ENCODE assay signal across 1 cellular context in the genomic region with DNA sequence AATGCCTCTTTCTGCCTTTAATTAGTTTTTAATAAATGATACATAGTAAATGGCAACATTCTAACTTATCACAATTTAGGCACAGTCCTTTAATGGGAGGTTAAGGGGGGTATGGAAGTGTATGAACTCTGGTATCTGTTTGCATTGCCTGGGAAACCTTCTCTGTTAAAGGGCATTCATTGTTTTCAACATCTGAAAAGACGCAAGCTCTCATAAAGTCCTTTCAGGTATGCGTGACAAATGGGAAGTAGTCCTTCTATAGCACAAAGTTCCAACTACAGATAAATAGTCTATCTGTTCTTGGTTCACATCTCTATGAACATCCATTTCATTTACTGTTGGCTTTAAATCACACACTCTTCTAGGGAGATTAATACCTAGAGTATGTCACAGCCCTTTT.
A peak's percentile ranks its signal among the peaks of the same experiment; 100 is the strongest.
TF ChIP-seq lines count a peak whose summit lies in the region.

No MANE protein-coding gene starts in this region.

TF ChIP-seq in HepG2, 621 proteins besides CTCF, POLR2A, EP300 and RAD21 (continued from another document):
- TF ChIP-seq, protein P1, sequence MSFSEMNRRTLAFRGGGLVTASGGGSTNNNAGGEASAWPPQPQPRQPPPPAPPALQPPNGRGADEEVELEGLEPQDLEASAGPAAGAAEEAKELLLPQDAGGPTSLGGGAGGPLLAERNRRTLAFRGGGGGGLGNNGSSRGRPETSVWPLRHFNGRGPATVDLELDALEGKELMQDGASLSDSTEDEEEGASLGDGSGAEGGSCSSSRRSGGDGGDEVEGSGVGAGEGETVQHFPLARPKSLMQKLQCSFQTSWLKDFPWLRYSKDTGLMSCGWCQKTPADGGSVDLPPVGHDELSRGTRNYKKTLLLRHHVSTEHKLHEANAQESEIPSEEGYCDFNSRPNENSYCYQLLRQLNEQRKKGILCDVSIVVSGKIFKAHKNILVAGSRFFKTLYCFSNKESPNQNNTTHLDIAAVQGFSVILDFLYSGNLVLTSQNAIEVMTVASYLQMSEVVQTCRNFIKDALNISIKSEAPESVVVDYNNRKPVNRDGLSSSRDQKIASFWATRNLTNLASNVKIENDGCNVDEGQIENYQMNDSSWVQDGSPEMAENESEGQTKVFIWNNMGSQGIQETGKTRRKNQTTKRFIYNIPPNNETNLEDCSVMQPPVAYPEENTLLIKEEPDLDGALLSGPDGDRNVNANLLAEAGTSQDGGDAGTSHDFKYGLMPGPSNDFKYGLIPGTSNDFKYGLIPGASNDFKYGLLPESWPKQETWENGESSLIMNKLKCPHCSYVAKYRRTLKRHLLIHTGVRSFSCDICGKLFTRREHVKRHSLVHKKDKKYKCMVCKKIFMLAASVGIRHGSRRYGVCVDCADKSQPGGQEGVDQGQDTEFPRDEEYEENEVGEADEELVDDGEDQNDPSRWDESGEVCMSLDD (CRISPR knock-in tag; IDR thresholded peaks at IDR 0.05; ENCODE audit: borderline replicate concordance), result no peak
- TF ChIP-seq, protein P2, sequence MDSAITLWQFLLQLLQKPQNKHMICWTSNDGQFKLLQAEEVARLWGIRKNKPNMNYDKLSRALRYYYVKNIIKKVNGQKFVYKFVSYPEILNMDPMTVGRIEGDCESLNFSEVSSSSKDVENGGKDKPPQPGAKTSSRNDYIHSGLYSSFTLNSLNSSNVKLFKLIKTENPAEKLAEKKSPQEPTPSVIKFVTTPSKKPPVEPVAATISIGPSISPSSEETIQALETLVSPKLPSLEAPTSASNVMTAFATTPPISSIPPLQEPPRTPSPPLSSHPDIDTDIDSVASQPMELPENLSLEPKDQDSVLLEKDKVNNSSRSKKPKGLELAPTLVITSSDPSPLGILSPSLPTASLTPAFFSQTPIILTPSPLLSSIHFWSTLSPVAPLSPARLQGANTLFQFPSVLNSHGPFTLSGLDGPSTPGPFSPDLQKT (CRISPR knock-in tag; IDR thresholded peaks at IDR 0.05; ENCODE audit: borderline replicate concordance), result no peak
- TF ChIP-seq NR1H2 (CRISPR knock-in tag; IDR thresholded peaks at IDR 0.05; ENCODE audit: borderline replicate concordance, low read depth) (no peak), RCOR2 (CRISPR knock-in tag; IDR thresholded peaks at IDR 0.05) (peak; percentile 81), ELF3 (CRISPR knock-in tag; IDR thresholded peaks at IDR 0.05) (peak; percentile 49; the same call in 1 of the 2 replicates), FOXA3 (CRISPR knock-in tag; IDR thresholded peaks at IDR 0.05) (peak; percentile 51; the same call in 1 of the 2 replicates), ZNF720 (CRISPR knock-in tag; IDR thresholded peaks at IDR 0.05) (no peak), POLR2G (IDR thresholded peaks at IDR 0.05; ENCODE audit: low read depth, low read length) (no peak), SP2 (CRISPR knock-in tag; IDR thresholded peaks at IDR 0.05) (no peak), FOXP1 (IDR thresholded peaks at IDR 0.05) (no peak), FOXP1 (CRISPR knock-in tag; IDR thresholded peaks at IDR 0.05) (0 out of 2 replicates have a peak, but pooled peaks have one; percentile 25), NR2F6 (IDR thresholded peaks at IDR 0.05) (0 out of 2 replicates have a peak, but pooled peaks have one; percentile 22), NR2F6 (CRISPR knock-in tag; IDR thresholded peaks at IDR 0.05) (peak; percentile 47; the same call in 1 of the 2 replicates), HDAC2 (CRISPR knock-in tag; IDR thresholded peaks at IDR 0.05) (no peak), SALL1 (CRISPR knock-in tag; IDR thresholded peaks at IDR 0.05) (peak; percentile 32; the same call in 1 of the 2 replicates), ZNF12 (CRISPR knock-in tag; IDR thresholded peaks at IDR 0.05) (no peak), NCOR1 (IDR thresholded peaks at IDR 0.05; ENCODE audit: borderline replicate concordance, low read length) (peak; percentile 81; the same call in 1 of the 2 replicates), CEBPG (CRISPR knock-in tag; IDR thresholded peaks at IDR 0.05) (peak; percentile 49), KAT8 (CRISPR knock-in tag; IDR thresholded peaks at IDR 0.05) (peak; percentile 50; the same call in 1 of the 2 replicates), MXD4 (CRISPR knock-in tag; IDR thresholded peaks at IDR 0.05) (no peak), CREB1 (IDR thresholded peaks at IDR 0.05) (no peak), CREB1 (CRISPR knock-in tag; IDR thresholded peaks at IDR 0.05) (peak; percentile 58; the same call in 1 of the 2 replicates), ZSCAN25 (CRISPR knock-in tag; IDR thresholded peaks at IDR 0.05) (no peak), SP4 (CRISPR knock-in tag; IDR thresholded peaks at IDR 0.05) (no peak), ZNF816 (CRISPR knock-in tag; IDR thresholded peaks at IDR 0.05; ENCODE audit: borderline replicate concordance) (no peak), FLYWCH1 (CRISPR knock-in tag; IDR thresholded peaks at IDR 0.05) (no peak), TP53 (CRISPR knock-in tag; conservative IDR thresholded peaks at IDR 0.05) (no peak), MIXL1 (CRISPR knock-in tag; IDR thresholded peaks at IDR 0.05) (0 out of 2 replicates have a peak, but pooled peaks have one; percentile 45), IKZF4 (CRISPR knock-in tag; IDR thresholded peaks at IDR 0.05; ENCODE audit: borderline replicate concordance, low read depth, not compliant biosample characterization) (no peak), GATAD2A (CRISPR knock-in tag; IDR thresholded peaks at IDR 0.05) (peak; percentile 58), ZNF484 (CRISPR knock-in tag; IDR thresholded peaks at IDR 0.05; ENCODE audit: borderline replicate concordance, low read depth) (no peak), HMG20A (CRISPR knock-in tag; IDR thresholded peaks at IDR 0.05; ENCODE audit: borderline replicate concordance) (peak; percentile 49; the same call in 1 of the 2 replicates), SIN3A (IDR thresholded peaks at IDR 0.05; ENCODE audit: borderline replicate concordance, low read depth, low read length) (no peak)
- TF ChIP-seq, protein P3, sequence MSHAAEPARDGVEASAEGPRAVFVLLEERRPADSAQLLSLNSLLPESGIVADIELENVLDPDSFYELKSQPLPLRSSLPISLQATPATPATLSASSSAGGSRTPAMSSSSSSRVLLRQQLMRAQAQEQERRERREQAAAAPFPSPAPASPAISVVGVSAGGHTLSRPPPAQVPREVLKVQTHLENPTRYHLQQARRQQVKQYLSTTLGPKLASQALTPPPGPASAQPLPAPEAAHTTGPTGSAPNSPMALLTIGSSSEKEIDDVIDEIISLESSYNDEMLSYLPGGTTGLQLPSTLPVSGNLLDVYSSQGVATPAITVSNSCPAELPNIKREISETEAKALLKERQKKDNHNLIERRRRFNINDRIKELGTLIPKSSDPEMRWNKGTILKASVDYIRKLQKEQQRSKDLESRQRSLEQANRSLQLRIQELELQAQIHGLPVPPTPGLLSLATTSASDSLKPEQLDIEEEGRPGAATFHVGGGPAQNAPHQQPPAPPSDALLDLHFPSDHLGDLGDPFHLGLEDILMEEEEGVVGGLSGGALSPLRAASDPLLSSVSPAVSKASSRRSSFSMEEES (CRISPR knock-in tag; IDR thresholded peaks at IDR 0.05), result no peak; the same call in 1 of the 2 replicates
- TF ChIP-seq, protein P4, sequence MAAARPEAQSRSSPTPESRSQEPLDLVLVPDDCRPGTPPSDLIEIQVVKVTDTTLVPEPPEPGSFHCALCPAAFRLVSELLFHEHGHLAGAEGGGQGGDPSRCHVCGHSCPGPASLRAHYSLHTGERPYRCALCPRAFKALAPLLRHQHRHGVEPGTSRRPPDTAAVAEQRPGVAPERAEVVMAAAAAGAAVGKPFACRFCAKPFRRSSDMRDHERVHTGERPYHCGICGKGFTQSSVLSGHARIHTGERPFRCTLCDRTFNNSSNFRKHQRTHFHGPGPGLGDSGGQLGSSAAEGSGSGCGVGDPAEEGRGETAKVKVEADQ (CRISPR knock-in tag; IDR thresholded peaks at IDR 0.05; ENCODE audit: borderline replicate concordance), result no peak
- TF ChIP-seq, protein P5, sequence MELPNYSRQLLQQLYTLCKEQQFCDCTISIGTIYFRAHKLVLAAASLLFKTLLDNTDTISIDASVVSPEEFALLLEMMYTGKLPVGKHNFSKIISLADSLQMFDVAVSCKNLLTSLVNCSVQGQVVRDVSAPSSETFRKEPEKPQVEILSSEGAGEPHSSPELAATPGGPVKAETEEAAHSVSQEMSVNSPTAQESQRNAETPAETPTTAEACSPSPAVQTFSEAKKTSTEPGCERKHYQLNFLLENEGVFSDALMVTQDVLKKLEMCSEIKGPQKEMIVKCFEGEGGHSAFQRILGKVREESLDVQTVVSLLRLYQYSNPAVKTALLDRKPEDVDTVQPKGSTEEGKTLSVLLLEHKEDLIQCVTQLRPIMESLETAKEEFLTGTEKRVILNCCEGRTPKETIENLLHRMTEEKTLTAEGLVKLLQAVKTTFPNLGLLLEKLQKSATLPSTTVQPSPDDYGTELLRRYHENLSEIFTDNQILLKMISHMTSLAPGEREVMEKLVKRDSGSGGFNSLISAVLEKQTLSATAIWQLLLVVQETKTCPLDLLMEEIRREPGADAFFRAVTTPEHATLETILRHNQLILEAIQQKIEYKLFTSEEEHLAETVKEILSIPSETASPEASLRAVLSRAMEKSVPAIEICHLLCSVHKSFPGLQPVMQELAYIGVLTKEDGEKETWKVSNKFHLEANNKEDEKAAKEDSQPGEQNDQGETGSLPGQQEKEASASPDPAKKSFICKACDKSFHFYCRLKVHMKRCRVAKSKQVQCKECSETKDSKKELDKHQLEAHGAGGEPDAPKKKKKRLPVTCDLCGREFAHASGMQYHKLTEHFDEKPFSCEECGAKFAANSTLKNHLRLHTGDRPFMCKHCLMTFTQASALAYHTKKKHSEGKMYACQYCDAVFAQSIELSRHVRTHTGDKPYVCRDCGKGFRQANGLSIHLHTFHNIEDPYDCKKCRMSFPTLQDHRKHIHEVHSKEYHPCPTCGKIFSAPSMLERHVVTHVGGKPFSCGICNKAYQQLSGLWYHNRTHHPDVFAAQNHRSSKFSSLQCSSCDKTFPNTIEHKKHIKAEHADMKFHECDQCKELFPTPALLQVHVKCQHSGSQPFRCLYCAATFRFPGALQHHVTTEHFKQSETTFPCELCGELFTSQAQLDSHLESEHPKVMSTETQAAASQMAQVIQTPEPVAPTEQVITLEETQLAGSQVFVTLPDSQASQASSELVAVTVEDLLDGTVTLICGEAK (IDR thresholded peaks at IDR 0.05), result no peak
- TF ChIP-seq, protein P5 (CRISPR knock-in tag; IDR thresholded peaks at IDR 0.05), result no peak
- TF ChIP-seq, protein P6, sequence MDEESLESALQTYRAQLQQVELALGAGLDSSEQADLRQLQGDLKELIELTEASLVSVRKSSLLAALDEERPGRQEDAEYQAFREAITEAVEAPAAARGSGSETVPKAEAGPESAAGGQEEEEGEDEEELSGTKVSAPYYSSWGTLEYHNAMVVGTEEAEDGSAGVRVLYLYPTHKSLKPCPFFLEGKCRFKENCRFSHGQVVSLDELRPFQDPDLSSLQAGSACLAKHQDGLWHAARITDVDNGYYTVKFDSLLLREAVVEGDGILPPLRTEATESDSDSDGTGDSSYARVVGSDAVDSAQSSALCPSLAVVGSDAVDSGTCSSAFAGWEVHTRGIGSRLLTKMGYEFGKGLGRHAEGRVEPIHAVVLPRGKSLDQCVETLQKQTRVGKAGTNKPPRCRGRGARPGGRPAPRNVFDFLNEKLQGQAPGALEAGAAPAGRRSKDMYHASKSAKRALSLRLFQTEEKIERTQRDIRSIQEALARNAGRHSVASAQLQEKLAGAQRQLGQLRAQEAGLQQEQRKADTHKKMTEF (CRISPR knock-in tag; IDR thresholded peaks at IDR 0.05), result 0 out of 2 replicates have a peak, but pooled peaks have one; percentile 48
- TF ChIP-seq, protein P7, sequence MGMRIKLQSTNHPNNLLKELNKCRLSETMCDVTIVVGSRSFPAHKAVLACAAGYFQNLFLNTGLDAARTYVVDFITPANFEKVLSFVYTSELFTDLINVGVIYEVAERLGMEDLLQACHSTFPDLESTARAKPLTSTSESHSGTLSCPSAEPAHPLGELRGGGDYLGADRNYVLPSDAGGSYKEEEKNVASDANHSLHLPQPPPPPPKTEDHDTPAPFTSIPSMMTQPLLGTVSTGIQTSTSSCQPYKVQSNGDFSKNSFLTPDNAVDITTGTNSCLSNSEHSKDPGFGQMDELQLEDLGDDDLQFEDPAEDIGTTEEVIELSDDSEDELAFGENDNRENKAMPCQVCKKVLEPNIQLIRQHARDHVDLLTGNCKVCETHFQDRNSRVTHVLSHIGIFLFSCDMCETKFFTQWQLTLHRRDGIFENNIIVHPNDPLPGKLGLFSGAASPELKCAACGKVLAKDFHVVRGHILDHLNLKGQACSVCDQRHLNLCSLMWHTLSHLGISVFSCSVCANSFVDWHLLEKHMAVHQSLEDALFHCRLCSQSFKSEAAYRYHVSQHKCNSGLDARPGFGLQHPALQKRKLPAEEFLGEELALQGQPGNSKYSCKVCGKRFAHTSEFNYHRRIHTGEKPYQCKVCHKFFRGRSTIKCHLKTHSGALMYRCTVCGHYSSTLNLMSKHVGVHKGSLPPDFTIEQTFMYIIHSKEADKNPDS (CRISPR knock-in tag; IDR thresholded peaks at IDR 0.05), result no peak
- TF ChIP-seq, protein P8, sequence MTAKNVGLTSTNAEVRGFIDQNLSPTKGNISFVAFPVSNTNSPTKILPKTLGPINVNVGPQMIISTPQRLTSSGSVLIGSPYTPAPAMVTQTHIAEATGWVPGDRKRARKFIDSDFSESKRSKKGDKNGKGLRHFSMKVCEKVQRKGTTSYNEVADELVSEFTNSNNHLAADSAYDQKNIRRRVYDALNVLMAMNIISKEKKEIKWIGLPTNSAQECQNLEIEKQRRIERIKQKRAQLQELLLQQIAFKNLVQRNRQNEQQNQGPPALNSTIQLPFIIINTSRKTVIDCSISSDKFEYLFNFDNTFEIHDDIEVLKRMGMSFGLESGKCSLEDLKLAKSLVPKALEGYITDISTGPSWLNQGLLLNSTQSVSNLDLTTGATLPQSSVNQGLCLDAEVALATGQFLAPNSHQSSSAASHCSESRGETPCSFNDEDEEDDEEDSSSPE (CRISPR knock-in tag; IDR thresholded peaks at IDR 0.05), result no peak
